In genomic region chr3:23203651-23204111, GRCh38 we compare ENCODE assay signal across 8 cellular contexts.
DNase-seq lines count a peak whose midpoint lies in the region; ATAC-seq, FAIRE-seq and TF ChIP-seq lines count a peak whose summit lies in the region.

No MANE protein-coding gene starts in this region.

- H3K36me3 ChIP-seq in KMS-11 (ENCODE audit: insufficient read depth) (no peaks in the 10 kb centered on the region), neuron (ENCODE audit: insufficient read depth, low read length) (no peaks in the 10 kb centered on the region)

- peak overlapping the region; percentile 80; the same call in 1 of the 2 replicates for H3K9ac ChIP-seq in KMS-11

- peaks cover 47% of the 10 kb centered on the region for H3K79me2 ChIP-seq in KMS-11 (ENCODE audit: insufficient read depth, low read depth)

- no peak for ATAC-seq in GM19467 (IDR thresholded peaks at IDR 0.05; ENCODE audit: unreplicated experiment)
- ATAC-seq in GM19397 (IDR thresholded peaks at IDR 0.05; ENCODE audit: unreplicated experiment) = no peak

- H3K4me1 ChIP-seq in KMS-11 (ENCODE audit: low read depth, poor library complexity, severe bottlenecking) (peaks cover 44% of the 10 kb centered on the region), neuron (ENCODE audit: insufficient read depth, low read length) (peaks cover 13% of the 10 kb centered on the region)

- peak overlapping the region; percentile 57; the same call in 1 of the 2 replicates for H3K4me2 ChIP-seq in KMS-11

- H3K27me3 ChIP-seq in KMS-11 (ENCODE audit: insufficient read depth, low read depth) (no peaks in the 10 kb centered on the region), neuron (ENCODE audit: insufficient read depth, low read length) (peaks cover 5% of the 10 kb centered on the region)

- peak; percentile 87 for FAIRE-seq in GM19239 (lab: Jason Lieb, UNC)

- H2AFZ ChIP-seq in KMS-11 (ENCODE audit: low read depth) = peak overlapping the region; percentile 49; the same call in 1 of the 2 replicates
- peak overlapping the region; percentile 99 for H2AFZ ChIP-seq in neuron (ENCODE audit: low read depth, low read length)

- DNase-seq in AG08396 (ENCODE audit: low spot score) = peak; percentile 35
- no peak for DNase-seq in GM19239 (ENCODE audit: insufficient read length, low spot score)
- DNase-seq in activated T-cell treated with anti-CD3 and anti-CD28 coated beads, Interleukin-2, amount 50 U/mL, for 1 hour = peak; percentile 23
- DNase-seq in foreskin fibroblast = peak; percentile 7 to 48

- no peak overlapping the region for H3K4me3 ChIP-seq in KMS-11 (IDR thresholded peaks at IDR 0.05; ENCODE audit: insufficient read depth, low read depth, low read length)
- peak overlapping the region; percentile 91 to 93 for H3K4me3 ChIP-seq in foreskin fibroblast (ENCODE audit: low read depth in 1 of 2, low read length in 2 of 2)
- peak overlapping the region; percentile 92 for H3K4me3 ChIP-seq in neuron (ENCODE audit: low read length)

- peak overlapping the region; percentile 45 for H3K27ac ChIP-seq in KMS-11

- H4K20me1 ChIP-seq in KMS-11 (ENCODE audit: insufficient read depth) = no peaks in the 10 kb centered on the region

- no peaks in the 10 kb centered on the region for H3K9me3 ChIP-seq in neuron (ENCODE audit: low read length)

- no peak for TF ChIP-seq CTCF in KMS-11 (conservative IDR thresholded peaks at IDR 0.05; ENCODE audit: low read depth, low read length)
- TF ChIP-seq CTCF in foreskin fibroblast (IDR thresholded peaks at IDR 0.05; ENCODE audit: low read depth, low read length) = no peak
